ENCODE assay signal across 1 cellular context in the genomic region with DNA sequence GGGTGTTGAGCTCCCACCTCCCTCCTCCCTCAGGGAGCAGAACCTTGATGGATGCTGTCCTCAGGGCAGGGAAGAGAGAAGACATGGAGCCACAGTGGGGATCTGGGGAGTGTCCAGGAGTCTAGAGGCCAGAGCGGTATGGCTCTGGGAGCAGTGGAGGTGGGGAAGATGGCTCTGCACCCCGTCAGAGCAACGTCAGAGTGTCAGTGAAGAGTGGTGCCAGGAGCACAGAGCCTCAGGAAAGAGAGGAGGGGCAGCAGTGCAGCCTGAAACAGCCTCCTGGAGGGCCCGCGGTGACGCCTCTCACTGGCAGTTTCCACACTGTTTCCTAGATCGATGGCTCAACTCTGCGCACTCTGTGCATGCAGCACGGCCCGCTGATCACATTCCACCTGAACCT.
TF ChIP-seq lines count a peak whose summit lies in the region.

No MANE protein-coding gene starts in this region.

TF ChIP-seq in IMR-90, 13 proteins besides CTCF, POLR2A, EP300 and RAD21:
- TF ChIP-seq CEBPB (IDR thresholded peaks at IDR 0.05; ENCODE audit: low read depth, low read length): no peak
- no peak for TF ChIP-seq SMC3 (IDR thresholded peaks at IDR 0.05; ENCODE audit: low read depth, low read length)
- no peak for TF ChIP-seq USF2 (IDR thresholded peaks at IDR 0.05; ENCODE audit: low read depth, low read length)
- no peak for TF ChIP-seq ELK1 (IDR thresholded peaks at IDR 0.05; ENCODE audit: borderline replicate concordance, low read depth, low read length)
- no peak for TF ChIP-seq RCOR1 (IDR thresholded peaks at IDR 0.05; ENCODE audit: insufficient replicate concordance, low read length)
- no peak for TF ChIP-seq MXI1 (IDR thresholded peaks at IDR 0.05; ENCODE audit: borderline replicate concordance, low read depth, low read length)
- TF ChIP-seq RFX5 (IDR thresholded peaks at IDR 0.05; ENCODE audit: low read depth, low read length): no peak
